Comparison of ENCODE assay signal across 16 cellular contexts in genomic region chr6:78908621-78909020, GRCh38.
"Had no signal": no experiment of that assay in that cellular context is flagged by ENCODE, and none has a peak within 500 bp of the region (broad histone marks: within the 10 kb centered on the region; RNA-seq: fewer than 3 reads in every experiment).

No MANE protein-coding gene starts in this region.

- H3K9ac ChIP-seq: neural progenitor cell had no signal

- H3K27me3 ChIP-seq: ovary had no signal

- H3K27ac ChIP-seq: neural progenitor cell, ovary had no signal

- H3K36me3 Mint-ChIP-seq: stimulated activated effector memory CD8-positive, alpha-beta T cell treated with anti-CD3 and anti-CD28 coated beads, Interleukin-12 subunit alpha, Interleukin-12 subunit beta, amount 100 ng/mL, for 72 hours; WTC11 had no signal

- H3K9me3 ChIP-seq: ovary had no signal

- H3K36me3 ChIP-seq: neural progenitor cell, ovary had no signal

- H3K4me1 Mint-ChIP-seq: neural progenitor cell had no signal

- ATAC-seq: activated CD8-positive, alpha-beta T cell treated with anti-CD3 and anti-CD28 coated beads for 36 hours; activated T-cell treated with anti-CD3 and anti-CD28 coated beads, Interleukin-2, amount 50 U/mL, for 4 hours; stimulated activated effector memory CD8-positive, alpha-beta T cell treated with anti-CD3 and anti-CD28 coated beads, Interleukin-12 subunit alpha, Interleukin-12 subunit beta, amount 100 ng/mL, for 72 hours; T-helper 17 cell; WTC11 had no signal

- H3K4me3 ChIP-seq: neural progenitor cell, ovary had no signal

- H2AFZ ChIP-seq: neural progenitor cell had no signal

- H3K9me3 Mint-ChIP-seq: activated CD8-positive, alpha-beta T cell treated with anti-CD3 and anti-CD28 coated beads for 36 hours; activated T-cell treated with anti-CD3 and anti-CD28 coated beads, Interleukin-2, amount 50 U/mL, for 4 hours; dendritic cell treated with granulocyte-macrophage colony-stimulating factor and Interleukin-4, amounts not matched to agents 40 ng/mL and 50 ng/mL, for 4 days; endodermal cell; mesothelial cell of epicardium; stimulated activated effector memory CD8-positive, alpha-beta T cell treated with anti-CD3 and anti-CD28 coated beads, Interleukin-12 subunit alpha, Interleukin-12 subunit beta, amount 100 ng/mL, for 72 hours; WTC11 had no signal

- H3K4me2 ChIP-seq: neural progenitor cell had no signal

- H3K4me3 Mint-ChIP-seq: activated CD8-positive, alpha-beta T cell treated with anti-CD3 and anti-CD28 coated beads for 36 hours; activated naive CD8-positive, alpha-beta T cell; activated T-cell treated with anti-CD3 and anti-CD28 coated beads, Interleukin-2, amount 50 U/mL, for 4 hours; brain; dendritic cell treated with granulocyte-macrophage colony-stimulating factor and Interleukin-4, amounts not matched to agents 40 ng/mL and 50 ng/mL, for 4 days; endodermal cell; neural progenitor cell; stimulated activated effector memory CD8-positive, alpha-beta T cell treated with anti-CD3 and anti-CD28 coated beads, Interleukin-12 subunit alpha, Interleukin-12 subunit beta, amount 100 ng/mL, for 72 hours; T-helper 17 cell; WTC11 had no signal

- H3K27ac Mint-ChIP-seq: activated CD8-positive, alpha-beta T cell treated with anti-CD3 and anti-CD28 coated beads for 36 hours; activated naive CD8-positive, alpha-beta T cell; brain; dendritic cell treated with granulocyte-macrophage colony-stimulating factor and Interleukin-4, amounts not matched to agents 40 ng/mL and 50 ng/mL, for 4 days; endodermal cell; mesothelial cell of epicardium; neural progenitor cell; stimulated activated effector memory CD8-positive, alpha-beta T cell treated with anti-CD3 and anti-CD28 coated beads, Interleukin-12 subunit alpha, Interleukin-12 subunit beta, amount 100 ng/mL, for 72 hours; T-helper 17 cell; WTC11 had no signal

- DNase-seq: activated CD4-positive, alpha-beta T cell treated with anti-CD3 and anti-CD28 coated beads for 48 hours; activated CD8-positive, alpha-beta T cell treated with anti-CD3 and anti-CD28 coated beads for 36 hours; activated effector memory CD4-positive, alpha-beta T cell treated with anti-CD3 and anti-CD28 coated beads, Interleukin-2, amount 50 U/mL, for 16 hours; activated T-cell treated with anti-CD3 and anti-CD28 coated beads, Interleukin-2, amount 50 U/mL, for 4 hours; endodermal cell; glutamatergic neuron; hypothalamus; ovary; T-helper 17 cell had no signal
